In genomic region chr1:102562380-102562779, GRCh38 we compare ENCODE assay signal across 31 cellular contexts.
"Had no signal": no experiment of that assay in that cellular context is flagged by ENCODE, and none has a peak within 500 bp of the region (broad histone marks: within the 10 kb centered on the region; RNA-seq: fewer than 3 reads in every experiment).

No MANE protein-coding gene starts in this region.

- H3K4me1 Mint-ChIP-seq: activated CD4-positive, alpha-beta memory T cell treated with anti-CD3 and anti-CD28 coated beads, Interleukin-2, amount 10 ng/mL, durations not matched to agents 7 days and 5 days; activated CD4-positive, alpha-beta T cell treated with anti-CD3 and anti-CD28 coated beads for 36 hours; activated CD4-positive, alpha-beta T cell treated with anti-CD3 and anti-CD28 coated beads, Interleukin-2, amount 10 ng/mL, durations not matched to agents 7 days and 5 days; activated naive CD4-positive, alpha-beta T cell treated with anti-CD3 and anti-CD28 coated beads, Interleukin-2, amount 10 ng/mL, durations not matched to agents 7 days and 5 days; brain; endodermal cell had no signal

- ATAC-seq: activated CD4-positive, alpha-beta T cell treated with anti-CD3 and anti-CD28 coated beads for 36 hours; activated naive CD4-positive, alpha-beta T cell treated with anti-CD3 and anti-CD28 coated beads, Interleukin-2, amount 50 U/mL, for 72 hours; activated T-cell treated with anti-CD3 and anti-CD28 coated beads, Interleukin-2, amount 50 U/mL, for 72 hours; esophagus mucosa had no signal

- DNase-seq: activated CD4-positive, alpha-beta memory T cell treated with anti-CD3 and anti-CD28 coated beads, Interleukin-2, amount 10 ng/mL, durations not matched to agents 7 days and 5 days; activated CD4-positive, alpha-beta T cell treated with anti-CD3 and anti-CD28 coated beads for 36 hours; activated CD4-positive, alpha-beta T cell treated with anti-CD3 and anti-CD28 coated beads, Interleukin-2, amount 10 ng/mL, durations not matched to agents 7 days and 5 days; activated CD4-positive, alpha-beta T cell treated with anti-CD3 and anti-CD28 coated beads, Interleukin-2, amount 50 U/mL, for 4 hours; activated CD4-positive, CD25-positive, alpha-beta regulatory T cell; activated CD4-positive, CD25-positive, alpha-beta regulatory T cell treated with anti-CD3 and anti-CD28 coated beads, Interleukin-2, amount 50 U/mL, for 72 hours; activated CD8-positive, alpha-beta memory T cell treated with anti-CD3 and anti-CD28 coated beads, Interleukin-2, amount 50 U/mL, for 48 hours; activated gamma-delta T cell; activated naive CD4-positive, alpha-beta T cell; activated naive CD4-positive, alpha-beta T cell treated with anti-CD3 and anti-CD28 coated beads, Interleukin-2, amount 10 ng/mL, durations not matched to agents 7 days and 5 days; activated naive CD8-positive, alpha-beta T cell treated with anti-CD3 and anti-CD28 coated beads, Interleukin-2, amount 10 ng/mL, durations not matched to agents 7 days and 5 days; activated T-cell treated with anti-CD3 and anti-CD28 coated beads for 4 hours; activated T-cell treated with anti-CD3 and anti-CD28 coated beads, Interleukin-2, amount 50 U/mL, for 24 hours; activated T-cell treated with anti-CD3 and anti-CD28 coated beads, Interleukin-2, amount 50 U/mL, for 72 hours; central memory CD4-positive, alpha-beta T cell; cerebellar nuclear complex; colonic mucosa; dorsolateral prefrontal cortex; effector memory CD4-positive, alpha-beta T cell; endodermal cell; foreskin fibroblast; head of caudate nucleus; T-helper 2 cell had no signal

- H3K4me1 ChIP-seq: ascending aorta, breast epithelium, colonic mucosa had no signal

- H3K27ac ChIP-seq: ascending aorta, breast epithelium, cardiac muscle cell, colonic mucosa, dorsolateral prefrontal cortex had no signal

- H3K9me3 Mint-ChIP-seq: activated CD4-positive, alpha-beta memory T cell treated with anti-CD3 and anti-CD28 coated beads, Interleukin-2, amount 10 ng/mL, durations not matched to agents 7 days and 5 days; activated CD4-positive, alpha-beta T cell treated with anti-CD3 and anti-CD28 coated beads, Interleukin-2, amount 10 ng/mL, durations not matched to agents 7 days and 5 days; activated naive CD4-positive, alpha-beta T cell treated with anti-CD3 and anti-CD28 coated beads, Interleukin-2, amount 10 ng/mL, durations not matched to agents 7 days and 5 days; activated naive CD8-positive, alpha-beta T cell treated with anti-CD3 and anti-CD28 coated beads, Interleukin-2, amount 10 ng/mL, durations not matched to agents 7 days and 5 days; brain; endodermal cell had no signal

- H3K36me3 Mint-ChIP-seq: activated naive CD4-positive, alpha-beta T cell treated with anti-CD3 and anti-CD28 coated beads, Interleukin-2, amount 10 ng/mL, durations not matched to agents 7 days and 5 days; activated naive CD4-positive, alpha-beta T cell treated with anti-CD3 and anti-CD28 coated beads, Interleukin-2, amount 50 U/mL, for 72 hours; activated naive CD8-positive, alpha-beta T cell treated with anti-CD3 and anti-CD28 coated beads, Interleukin-2, amount 10 ng/mL, durations not matched to agents 7 days and 5 days; brain had no signal

- H3K9me3 ChIP-seq: ascending aorta, breast epithelium, colonic mucosa had no signal

- H3K27ac Mint-ChIP-seq: activated CD4-positive, alpha-beta memory T cell treated with anti-CD3 and anti-CD28 coated beads, Interleukin-2, amount 10 ng/mL, durations not matched to agents 7 days and 5 days; activated CD4-positive, alpha-beta T cell treated with anti-CD3 and anti-CD28 coated beads for 36 hours; activated CD4-positive, alpha-beta T cell treated with anti-CD3 and anti-CD28 coated beads, Interleukin-2, amount 10 ng/mL, durations not matched to agents 7 days and 5 days; activated naive CD4-positive, alpha-beta T cell treated with anti-CD3 and anti-CD28 coated beads, Interleukin-2, amount 10 ng/mL, durations not matched to agents 7 days and 5 days; activated naive CD4-positive, alpha-beta T cell treated with anti-CD3 and anti-CD28 coated beads, Interleukin-2, amount 50 U/mL, for 72 hours; activated naive CD8-positive, alpha-beta T cell treated with anti-CD3 and anti-CD28 coated beads, Interleukin-2, amount 10 ng/mL, durations not matched to agents 7 days and 5 days; activated T-cell treated with anti-CD3 and anti-CD28 coated beads, Interleukin-2, amount 50 U/mL, for 24 hours; activated T-cell treated with anti-CD3 and anti-CD28 coated beads, Interleukin-2, amount 50 U/mL, for 72 hours; brain; dendritic cell treated with granulocyte-macrophage colony-stimulating factor and Interleukin-4, amounts not matched to agents 40 ng/mL and 50 ng/mL, for 4 days; endodermal cell had no signal

- H3K27me3 Mint-ChIP-seq: activated CD4-positive, alpha-beta memory T cell treated with anti-CD3 and anti-CD28 coated beads, Interleukin-2, amount 10 ng/mL, durations not matched to agents 7 days and 5 days; activated CD4-positive, alpha-beta T cell treated with anti-CD3 and anti-CD28 coated beads for 36 hours; activated CD4-positive, alpha-beta T cell treated with anti-CD3 and anti-CD28 coated beads, Interleukin-2, amount 10 ng/mL, durations not matched to agents 7 days and 5 days; activated naive CD4-positive, alpha-beta T cell treated with anti-CD3 and anti-CD28 coated beads, Interleukin-2, amount 10 ng/mL, durations not matched to agents 7 days and 5 days; activated naive CD8-positive, alpha-beta T cell treated with anti-CD3 and anti-CD28 coated beads, Interleukin-2, amount 10 ng/mL, durations not matched to agents 7 days and 5 days; activated T-cell treated with anti-CD3 and anti-CD28 coated beads, Interleukin-2, amount 50 U/mL, for 24 hours; brain; dendritic cell treated with granulocyte-macrophage colony-stimulating factor and Interleukin-4, amounts not matched to agents 40 ng/mL and 50 ng/mL, for 4 days had no signal

- H3K4me3 Mint-ChIP-seq: activated CD4-positive, alpha-beta memory T cell treated with anti-CD3 and anti-CD28 coated beads, Interleukin-2, amount 10 ng/mL, durations not matched to agents 7 days and 5 days; activated CD4-positive, alpha-beta T cell treated with anti-CD3 and anti-CD28 coated beads for 36 hours; activated CD4-positive, alpha-beta T cell treated with anti-CD3 and anti-CD28 coated beads, Interleukin-2, amount 10 ng/mL, durations not matched to agents 7 days and 5 days; activated naive CD4-positive, alpha-beta T cell treated with anti-CD3 and anti-CD28 coated beads, Interleukin-2, amount 10 ng/mL, durations not matched to agents 7 days and 5 days; activated naive CD8-positive, alpha-beta T cell treated with anti-CD3 and anti-CD28 coated beads, Interleukin-2, amount 10 ng/mL, durations not matched to agents 7 days and 5 days; activated T-cell treated with anti-CD3 and anti-CD28 coated beads, Interleukin-2, amount 50 U/mL, for 24 hours; activated T-cell treated with anti-CD3 and anti-CD28 coated beads, Interleukin-2, amount 50 U/mL, for 72 hours; brain; dendritic cell treated with granulocyte-macrophage colony-stimulating factor and Interleukin-4, amounts not matched to agents 40 ng/mL and 50 ng/mL, for 4 days; endodermal cell had no signal

- FAIRE-seq: frontal cortex had no signal

- H3K27me3 ChIP-seq: ascending aorta, breast epithelium, cardiac muscle cell, colonic mucosa had no signal

- H3K36me3 ChIP-seq: ascending aorta, breast epithelium, cardiac muscle cell, colonic mucosa had no signal

- H3K4me3 ChIP-seq: ascending aorta, breast epithelium, cardiac muscle cell, colonic mucosa, dorsolateral prefrontal cortex had no signal
